1 cellular context compared by ENCODE assay signal in genomic region chr11:36156486-36157150, GRCh38.
TF ChIP-seq lines count a peak whose summit lies in the region.

No MANE protein-coding gene starts in this region.

TF ChIP-seq in H1, 55 proteins besides CTCF, POLR2A, EP300 and RAD21 (continued from another document):
- TF ChIP-seq BCL11A (IDR thresholded peaks at IDR 0.05; ENCODE audit: low read depth in 2 of 2, low read length in 2 of 2) (no peak), KDM4A (IDR thresholded peaks at IDR 0.05; ENCODE audit: low read depth, low read length, severe bottlenecking) (no peak), TAF1 (IDR thresholded peaks at IDR 0.05; ENCODE audit: low read depth, low read length) (no peak), TAF7 (optimal IDR thresholded peaks at IDR 0.05; ENCODE audit: borderline replicate concordance, low read depth, low read length) (no peak), MAFK (IDR thresholded peaks at IDR 0.05; ENCODE audit: low read depth, low read length) (no peak), BACH1 (IDR thresholded peaks at IDR 0.05; ENCODE audit: low read length) (no peak), HDAC2 (IDR thresholded peaks at IDR 0.05; ENCODE audit: borderline replicate concordance in 1 of 2, low read depth in 2 of 2, low read length in 2 of 2) (no peak), SIN3A (conservative IDR thresholded peaks at IDR 0.05 in 1 of 2, IDR thresholded peaks at IDR 0.05 in 1 of 2; ENCODE audit: low read depth in 1 of 2, low read length in 2 of 2) (no peak), BRCA1 (IDR thresholded peaks at IDR 0.05; ENCODE audit: low read depth, low read length) (no peak), POU5F1 (IDR thresholded peaks at IDR 0.05; ENCODE audit: low read depth, low read length) (no peak), EGR1 (IDR thresholded peaks at IDR 0.05; ENCODE audit: borderline replicate concordance, low read depth, low read length) (no peak), CBX5 (IDR thresholded peaks at IDR 0.05; ENCODE audit: low read depth, low read length) (no peak), PHF8 (conservative IDR thresholded peaks at IDR 0.05; ENCODE audit: low read depth, low read length) (no peak), TCF12 (IDR thresholded peaks at IDR 0.05; ENCODE audit: low read depth, low read length) (no peak), E2F6 (IDR thresholded peaks at IDR 0.05) (no peak), SIRT6 (IDR thresholded peaks at IDR 0.05; ENCODE audit: low read length) (no peak), SAP30 (IDR thresholded peaks at IDR 0.05; ENCODE audit: insufficient read depth, insufficient replicate concordance, low read length) (no peak), HDAC6 (IDR thresholded peaks at IDR 0.05; ENCODE audit: low read depth, low read length) (no peak)
